In genomic region chr12:25717552-25717951, GRCh38 we compare ENCODE assay signal across 19 cellular contexts.
DNase-seq lines count a peak whose midpoint lies in the region; ATAC-seq and TF ChIP-seq lines count a peak whose summit lies in the region.
"Had no signal": no experiment of that assay in that cellular context is flagged by ENCODE, and none has a peak within 500 bp of the region (broad histone marks: within the 10 kb centered on the region; RNA-seq: fewer than 3 reads in every experiment).

No MANE protein-coding gene starts in this region.

- H4K91ac ChIP-seq in IMR-90 (ENCODE audit: insufficient read depth, low read depth, low read length), result no peak overlapping the region

- no peaks in the 10 kb centered on the region for H3K9me1 ChIP-seq in IMR-90 (ENCODE audit: insufficient read depth, low read length)

- H2AFZ ChIP-seq in IMR-90 (replicated peaks; ENCODE audit: low read length, poor library complexity), result no peak overlapping the region

- H3K14ac ChIP-seq in IMR-90 (replicated peaks; ENCODE audit: low read depth, low read length), result no peak overlapping the region

- no peak for TF ChIP-seq RAD21 in IMR-90 (IDR thresholded peaks at IDR 0.05; ENCODE audit: low read length)

- CTCF ChIA-PET in IMR-90 (lab: Yijun Ruan, JAX), result no interaction called here

- DNase-seq in IMR-90 (no peak), SK-N-DZ (ENCODE audit: low spot score) (peak; percentile 97), NCI-H226 (no peak)
- DNase-seq: 8988T; AML-193; C1 segment of cervical spinal cord; CD4-positive, alpha-beta memory T cell; CD4-positive, CD25-positive, alpha-beta regulatory T cell; CD8-positive, alpha-beta memory T cell; COR-L47; DMS 273 treated with DMSO at 0.1 percent for 48 hours; DMS153; DMS79; DND-41; GDM1 had no signal

- H3K27ac ChIP-seq in BLaER1 (no peak overlapping the region), IMR-90 (ENCODE audit: insufficient read depth, low read length) (no peak overlapping the region)

- H2BK120ac ChIP-seq in IMR-90 (ENCODE audit: low read depth, low read length), result no peak overlapping the region

- H3K9ac ChIP-seq in BLaER1, result no peak overlapping the region
- no peak overlapping the region for H3K9ac ChIP-seq in IMR-90 (ENCODE audit: low read depth, low read length)

- H3K18ac ChIP-seq in IMR-90 (ENCODE audit: low read depth, low read length), result no peak overlapping the region

- H2AK9ac ChIP-seq in IMR-90 (replicated peaks; ENCODE audit: low read depth, low read length, poor library complexity), result no peak overlapping the region

- no peak overlapping the region for H4K5ac ChIP-seq in IMR-90 (ENCODE audit: low read depth, low read length)

- no peak for ATAC-seq in IMR-90 (ENCODE audit: low read depth)
- no peak for ATAC-seq in GM21529 (IDR thresholded peaks at IDR 0.05; ENCODE audit: unreplicated experiment)
- no peak for ATAC-seq in GM21423 (IDR thresholded peaks at IDR 0.05; ENCODE audit: unreplicated experiment)
- ATAC-seq: GM12878 had no signal

- no peak for TF ChIP-seq CTCF in IMR-90 (conservative IDR thresholded peaks at IDR 0.05; ENCODE audit: low read depth, low read length)

- no peak overlapping the region for H3K23ac ChIP-seq in IMR-90 (ENCODE audit: low read depth, low read length)

- dilution Hi-C loops in IMR-90 (cut with HindIII; ENCODE audit: low sequenced_read_pairs, unreplicated experiment), result no loop called here

- POLR2A ChIA-PET in IMR-90 (lab: Charles Lee; ENCODE audit: unreplicated experiment), result no interaction called here

- no peak overlapping the region for H3K4ac ChIP-seq in IMR-90 (ENCODE audit: low read depth, low read length)

- H2BK20ac ChIP-seq in IMR-90 (ENCODE audit: low read depth, low read length), result no peak overlapping the region

- no peaks in the 10 kb centered on the region for H3K36me3 ChIP-seq in BLaER1
- no peaks in the 10 kb centered on the region for H3K36me3 ChIP-seq in IMR-90 (ENCODE audit: control insufficient read depth, insufficient read depth, low read length)

- H3K4me1 ChIP-seq in BLaER1, result peaks cover 29% of the 10 kb centered on the region
- peaks cover 7% of the 10 kb centered on the region for H3K4me1 ChIP-seq in IMR-90 (ENCODE audit: control insufficient read depth, insufficient read depth, low read length)

- intact Hi-C loops in IMR-90 (cut with micrococcal nuclease), result no loop called here

- peak overlapping the region; percentile 52; the same call in 1 of the 2 replicates for H3K4me2 ChIP-seq in BLaER1
- no peak overlapping the region for H3K4me2 ChIP-seq in IMR-90 (ENCODE audit: low read depth, low read length)

- no TSS peak for BruUV-seq in IMR-90 (replicated peaks; lab: Mats Ljungman, UMichigan)

- no peaks in the 10 kb centered on the region for H4K20me1 ChIP-seq in BLaER1
- H4K20me1 ChIP-seq in IMR-90 (ENCODE audit: insufficient read depth, low read length), result no peaks in the 10 kb centered on the region

- no peak overlapping the region for H2AK5ac ChIP-seq in IMR-90 (ENCODE audit: low read depth, low read length)

- no peak overlapping the region for H3K56ac ChIP-seq in IMR-90 (ENCODE audit: extremely low read depth, insufficient read depth, low read length)

- no peak overlapping the region for H4K8ac ChIP-seq in IMR-90 (ENCODE audit: low read depth in 2 of 2, low read length in 2 of 2)

- in situ Hi-C loops in IMR-90 (cut with MboI; ENCODE audit: low sequenced_read_pairs), result no loop called here

- no CpG with 5 or more reads among the region's 4 CpGs for WGBS in IMR-90 (ENCODE audit: extremely low coverage in 2 of 2, insufficient read length in 1 of 2), 2 experiments

- no peak overlapping the region for H2BK5ac ChIP-seq in IMR-90 (ENCODE audit: low read depth, low read length, poor library complexity, severe bottlenecking)

- H3K4me3 ChIP-seq in BLaER1 (no peak overlapping the region), IMR-90 (ENCODE audit: insufficient read depth, low read depth, low read length) (no peak overlapping the region)
- H3K4me3 ChIP-seq: GM12878 had no signal

- TF ChIP-seq POLR2A in IMR-90 (IDR thresholded peaks at IDR 0.05; ENCODE audit: low read depth, low read length), result no peak

- no peaks in the 10 kb centered on the region for H3K27me3 ChIP-seq in BLaER1
- no peaks in the 10 kb centered on the region for H3K27me3 ChIP-seq in IMR-90 (ENCODE audit: control insufficient read depth, insufficient read depth, low read length)

- no peaks in the 10 kb centered on the region for H3K79me1 ChIP-seq in IMR-90 (ENCODE audit: low read depth in 1 of 2, low read length in 2 of 2)

- H3K9me3 ChIP-seq in BLaER1 (no peaks in the 10 kb centered on the region), IMR-90 (ENCODE audit: control insufficient read depth, insufficient read depth, low read length) (no peaks in the 10 kb centered on the region)

- H2BK15ac ChIP-seq in IMR-90 (ENCODE audit: low read depth, low read length), result 0 out of 3 replicates have a peak overlapping the region, but pooled peaks have one; percentile 81

TF ChIP-seq in IMR-90, 13 proteins besides CTCF, POLR2A, EP300 and RAD21:
- TF ChIP-seq ELK1 (IDR thresholded peaks at IDR 0.05; ENCODE audit: borderline replicate concordance, low read depth, low read length), result no peak
- TF ChIP-seq NFE2L2 (IDR thresholded peaks at IDR 0.05; ENCODE audit: low read depth, low read length), result no peak
- no peak for TF ChIP-seq BHLHE40 (IDR thresholded peaks at IDR 0.05; ENCODE audit: low read depth, low read length)
- no peak for TF ChIP-seq SMC3 (IDR thresholded peaks at IDR 0.05; ENCODE audit: low read depth, low read length)
- no peak for TF ChIP-seq RCOR1 (IDR thresholded peaks at IDR 0.05; ENCODE audit: insufficient replicate concordance, low read length)
- TF ChIP-seq MXI1 (IDR thresholded peaks at IDR 0.05; ENCODE audit: borderline replicate concordance, low read depth, low read length), result no peak
